Comparison of ENCODE assay signal across 27 cellular contexts in genomic region chr5:135850231-135850630, GRCh38. TPM values are rescaled to one million over a fixed set of nuclear protein-coding genes. Genes with fewer than 3 reads are reported as not detected.
"Had no signal": no experiment of that assay in that cellular context is flagged by ENCODE, and none has a peak within 500 bp of the region (broad histone marks: within the 10 kb centered on the region; RNA-seq: fewer than 3 reads in every experiment).

No MANE protein-coding gene starts in this region.

- H3K9me3 Mint-ChIP-seq: effector memory CD8-positive, alpha-beta T cell; stimulated activated naive B cell treated with anti-CD40 and anti-IgM and Interleukin-4, amounts not matched to agents 10 μg/mL and 1 μg/mL and 100 μg/mL, for 72 hours; stimulated activated naive CD8-positive, alpha-beta T cell treated with anti-CD3 and anti-CD28 coated beads, Interleukin-15, amount 100 ng/mL, for 72 hours had no signal

- H3K9me3 ChIP-seq: esophagus squamous epithelium, psoas muscle, right lobe of liver, uterus had no signal

- H3K36me3 Mint-ChIP-seq: immature natural killer cell; stimulated activated naive B cell treated with anti-CD40 and anti-IgM and Interleukin-4, amounts not matched to agents 10 μg/mL and 1 μg/mL and 100 μg/mL, for 72 hours; type B pancreatic cell had no signal

- H3K4me1 ChIP-seq: esophagus squamous epithelium, psoas muscle, right lobe of liver, uterus had no signal

- DNase-seq: central memory CD4-positive, alpha-beta T cell; cortex of kidney; effector memory CD8-positive, alpha-beta T cell; esophagus squamous epithelium; foreskin fibroblast; immature natural killer cell; kidney; left colon; mesendoderm; nephron progenitor cell; psoas muscle; retina; stimulated activated CD4-positive, alpha-beta T cell treated with anti-CD3 and anti-CD28 coated beads, Interleukin-4, amount 100 ng/mL, for 1 hour; stimulated activated CD8-positive, alpha-beta memory T cell treated with anti-CD3 and anti-CD28 coated beads, Interleukin-4, amount 100 ng/mL, for 48 hours; stimulated activated naive B cell treated with anti-CD40 and anti-IgM and Interleukin-4, amounts not matched to agents 10 μg/mL and 1 μg/mL and 100 μg/mL, for 72 hours; stimulated activated naive CD8-positive, alpha-beta T cell treated with anti-CD3 and anti-CD28 coated beads, Interleukin-15, amount 100 ng/mL, for 72 hours; uterus had no signal

- H3K4me3 Mint-ChIP-seq: effector memory CD8-positive, alpha-beta T cell; immature natural killer cell; nephron progenitor cell; stimulated activated naive B cell treated with anti-CD40 and anti-IgM and Interleukin-4, amounts not matched to agents 10 μg/mL and 1 μg/mL and 100 μg/mL, for 72 hours; stimulated activated naive CD8-positive, alpha-beta T cell treated with anti-CD3 and anti-CD28 coated beads, Interleukin-15, amount 100 ng/mL, for 72 hours; type B pancreatic cell had no signal

- H3K36me3 ChIP-seq: esophagus squamous epithelium, right lobe of liver, uterus had no signal

- H3K27me3 Mint-ChIP-seq: stimulated activated naive B cell treated with anti-CD40 and anti-IgM and Interleukin-4, amounts not matched to agents 10 μg/mL and 1 μg/mL and 100 μg/mL, for 72 hours; stimulated activated naive CD8-positive, alpha-beta T cell treated with anti-CD3 and anti-CD28 coated beads, Interleukin-15, amount 100 ng/mL, for 72 hours had no signal

- ATAC-seq: effector memory CD8-positive, alpha-beta T cell; left colon; psoas muscle; stimulated activated naive B cell treated with anti-CD40 and anti-IgM and Interleukin-4, amounts not matched to agents 10 μg/mL and 1 μg/mL and 100 μg/mL, for 72 hours; stimulated activated naive CD8-positive, alpha-beta T cell treated with anti-CD3 and anti-CD28 coated beads, Interleukin-15, amount 100 ng/mL, for 72 hours had no signal

- H3K27me3 ChIP-seq: esophagus squamous epithelium, right lobe of liver, uterus had no signal

- H3K4me3 ChIP-seq: esophagus squamous epithelium, psoas muscle, right lobe of liver, uterus had no signal

- H3K4me1 Mint-ChIP-seq: immature natural killer cell; nephron progenitor cell; stimulated activated naive B cell treated with anti-CD40 and anti-IgM and Interleukin-4, amounts not matched to agents 10 μg/mL and 1 μg/mL and 100 μg/mL, for 72 hours; stimulated activated naive CD8-positive, alpha-beta T cell treated with anti-CD3 and anti-CD28 coated beads, Interleukin-15, amount 100 ng/mL, for 72 hours had no signal

- H3K27ac ChIP-seq: esophagus squamous epithelium, psoas muscle, right lobe of liver, uterus had no signal

- H3K27ac Mint-ChIP-seq: effector memory CD8-positive, alpha-beta T cell; immature natural killer cell; nephron progenitor cell; stimulated activated naive B cell treated with anti-CD40 and anti-IgM and Interleukin-4, amounts not matched to agents 10 μg/mL and 1 μg/mL and 100 μg/mL, for 72 hours; stimulated activated naive CD8-positive, alpha-beta T cell treated with anti-CD3 and anti-CD28 coated beads, Interleukin-15, amount 100 ng/mL, for 72 hours; type B pancreatic cell had no signal

RNA-seq across cellular contexts. Expression of gene SLC25A48, which starts 15.8 kb away (rescaled TPM):
- total RNA-seq: chondrocyte, epithelial cell of proximal tubule, lung microvascular endothelial cell, myocyte had no signal
- polyA plus RNA-seq: immature natural killer cell had no signal

RNA-seq across cellular contexts. Expression of gene IL9, which starts 45.4 kb away (rescaled TPM):
- total RNA-seq: chondrocyte, epithelial cell of proximal tubule, esophagus squamous epithelium, kidney, left colon, liver, lung microvascular endothelial cell, mucosa of gallbladder, myocyte, omental fat pad, psoas muscle, right lobe of liver, subcutaneous adipose tissue, uterus had no signal
- polyA plus RNA-seq: immature natural killer cell, liver, psoas muscle had no signal
